1 cellular context compared by ENCODE assay signal in the genomic region with DNA sequence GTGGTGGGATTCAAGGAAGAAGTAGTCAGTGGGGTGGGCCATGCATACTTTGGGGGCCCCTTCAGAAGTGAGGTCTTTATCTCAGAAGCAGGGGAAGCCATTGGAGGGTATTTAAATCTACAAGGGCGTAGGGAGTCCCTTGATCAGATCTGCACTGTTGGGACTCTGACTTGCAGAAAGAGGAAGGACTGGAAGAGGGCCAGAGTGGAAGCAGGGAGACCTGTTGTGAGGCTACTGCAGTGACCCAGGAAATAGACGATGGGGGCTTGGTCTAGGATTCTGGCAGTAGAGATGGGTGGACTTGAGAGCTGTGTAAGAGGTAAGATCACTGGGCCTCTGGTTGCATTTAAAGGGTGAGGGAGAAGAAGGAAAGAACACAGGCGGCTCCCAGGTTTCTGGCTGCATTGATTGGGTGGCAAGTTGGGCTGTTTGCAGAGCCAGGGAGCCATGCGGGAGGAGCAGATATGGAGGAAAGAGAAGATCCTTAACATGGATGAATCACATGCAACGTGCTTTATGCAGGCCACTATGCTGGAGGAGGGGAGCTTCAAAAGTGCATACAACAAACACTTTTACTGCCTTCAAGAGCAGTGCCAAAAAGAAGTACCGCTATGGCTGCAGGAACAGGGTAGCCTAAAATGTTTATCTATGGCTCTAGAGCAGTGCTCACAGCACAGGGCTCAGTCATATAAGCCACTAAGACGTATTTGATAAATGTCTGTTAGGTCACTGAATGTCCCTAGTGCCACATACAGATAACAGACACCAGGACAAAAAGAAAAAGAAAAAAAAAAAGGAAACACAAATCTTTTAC.
TF ChIP-seq lines count a peak whose summit lies in the region.

No MANE protein-coding gene starts in this region.

TF ChIP-seq in IMR-90, 13 proteins besides CTCF, POLR2A, EP300 and RAD21 (continued from another document):
- TF ChIP-seq, protein P1, sequence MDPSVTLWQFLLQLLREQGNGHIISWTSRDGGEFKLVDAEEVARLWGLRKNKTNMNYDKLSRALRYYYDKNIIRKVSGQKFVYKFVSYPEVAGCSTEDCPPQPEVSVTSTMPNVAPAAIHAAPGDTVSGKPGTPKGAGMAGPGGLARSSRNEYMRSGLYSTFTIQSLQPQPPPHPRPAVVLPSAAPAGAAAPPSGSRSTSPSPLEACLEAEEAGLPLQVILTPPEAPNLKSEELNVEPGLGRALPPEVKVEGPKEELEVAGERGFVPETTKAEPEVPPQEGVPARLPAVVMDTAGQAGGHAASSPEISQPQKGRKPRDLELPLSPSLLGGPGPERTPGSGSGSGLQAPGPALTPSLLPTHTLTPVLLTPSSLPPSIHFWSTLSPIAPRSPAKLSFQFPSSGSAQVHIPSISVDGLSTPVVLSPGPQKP (IDR thresholded peaks at IDR 0.05; ENCODE audit: borderline replicate concordance, low read depth, low read length): no peak
- TF ChIP-seq CEBPB (IDR thresholded peaks at IDR 0.05; ENCODE audit: low read depth, low read length) (no peak), MAZ (IDR thresholded peaks at IDR 0.05; ENCODE audit: borderline replicate concordance, low read depth, low read length) (no peak), FOS (IDR thresholded peaks at IDR 0.05; ENCODE audit: low read depth, low read length) (no peak), NFE2L2 (IDR thresholded peaks at IDR 0.05; ENCODE audit: low read depth, low read length) (no peak), BHLHE40 (IDR thresholded peaks at IDR 0.05; ENCODE audit: low read depth, low read length) (no peak), MXI1 (IDR thresholded peaks at IDR 0.05; ENCODE audit: borderline replicate concordance, low read depth, low read length) (no peak)
